ENCODE assay signal across 8 cellular contexts in genomic region chr12:120193286-120193685, GRCh38. TPM values are rescaled to one million over a fixed set of nuclear protein-coding genes. Genes with fewer than 3 reads are reported as not detected.
A peak's percentile ranks its signal among the peaks of the same experiment; 100 is the strongest.
DNase-seq lines count a peak whose midpoint lies in the region; ATAC-seq and TF ChIP-seq lines count a peak whose summit lies in the region.
"Not testable (repeated sequence)": the region's sequence is repeated elsewhere in the genome, so short reads cannot be mapped to it uniquely, and the experiment has no call there.

No MANE protein-coding gene starts in this region.

- H3K27ac Mint-ChIP-seq in CD4-positive, CD25-positive, alpha-beta regulatory T cell = peak overlapping the region in 1 of 3 donors; percentile 87
- H3K27ac Mint-ChIP-seq in activated naive CD4-positive, alpha-beta T cell treated with anti-CD3 and anti-CD28 coated beads for 36 hours; nephron progenitor cell: not testable (repeated sequence)
- H3K27ac Mint-ChIP-seq in stimulated activated naive B cell treated with anti-CD40 and anti-IgM and Interleukin-4, amounts not matched to agents 10 μg/mL and 1 μg/mL and 100 μg/mL, for 72 hours = peak overlapping the region; percentile 96

- H3K27me3 ChIP-seq in CD4-positive, CD25-positive, alpha-beta regulatory T cell (ENCODE audit: control insufficient read depth, insufficient read depth, low read length); HUES6 (ENCODE audit: control insufficient read depth, insufficient read depth, low read length); duodenal mucosa (ENCODE audit: control insufficient read depth in 1 of 2, insufficient read depth in 2 of 2, low read length in 2 of 2); iPS-15b (ENCODE audit: control insufficient read depth, insufficient read depth, low read length): not testable (repeated sequence)

- H3K4me1 ChIP-seq in CD4-positive, CD25-positive, alpha-beta regulatory T cell (ENCODE audit: control insufficient read depth, insufficient read depth, low read length, poor library complexity, severe bottlenecking) = peaks cover 32% of the 10 kb centered on the region
- not testable (repeated sequence) for H3K4me1 ChIP-seq in HUES6 (ENCODE audit: control insufficient read depth, insufficient read depth, low read length); iPS-15b (ENCODE audit: control insufficient read depth, insufficient read depth, low read length)
- peaks cover 11 to 14% of the 10 kb centered on the region in 2 donors for H3K4me1 ChIP-seq in duodenal mucosa (ENCODE audit: control insufficient read depth in 1 of 2, insufficient read depth in 2 of 2, low read length in 2 of 2)

- H3K9me3 Mint-ChIP-seq in CD4-positive, CD25-positive, alpha-beta regulatory T cell; activated naive CD4-positive, alpha-beta T cell treated with anti-CD3 and anti-CD28 coated beads for 36 hours; nephron progenitor cell; stimulated activated naive B cell treated with anti-CD40 and anti-IgM and Interleukin-4, amounts not matched to agents 10 μg/mL and 1 μg/mL and 100 μg/mL, for 72 hours: not testable (repeated sequence)

- peak overlapping the region; percentile 83 for H3K4me3 ChIP-seq in CD4-positive, CD25-positive, alpha-beta regulatory T cell (ENCODE audit: low read depth, low read length)
- H3K4me3 ChIP-seq in HUES6 (ENCODE audit: low read depth, low read length) (peak overlapping the region; percentile 97), SK-N-MC (peak overlapping the region; percentile 96), duodenal mucosa (ENCODE audit: low read depth in 1 of 2, low read length in 2 of 2) (peak overlapping the region; percentile 86 to 92), iPS-15b (ENCODE audit: low read depth, low read length) (peak overlapping the region; percentile 74)

- not testable (repeated sequence) for H3K9me3 ChIP-seq in CD4-positive, CD25-positive, alpha-beta regulatory T cell (ENCODE audit: control insufficient read depth in 2 of 2, low read length in 2 of 2); HUES6 (ENCODE audit: control insufficient read depth, insufficient read depth, low read depth, low read length); SK-N-MC (ENCODE audit: low read depth, low read length); duodenal mucosa (ENCODE audit: control insufficient read depth in 1 of 2, low read length in 2 of 2); iPS-15b (ENCODE audit: control insufficient read depth, insufficient read depth, low read length)

- peaks cover 50% of the 10 kb centered on the region for H3K36me3 ChIP-seq in CD4-positive, CD25-positive, alpha-beta regulatory T cell (ENCODE audit: control insufficient read depth, insufficient read depth, low read length)
- H3K36me3 ChIP-seq in HUES6 (ENCODE audit: control insufficient read depth, insufficient read depth, low read length) (peaks cover 57% of the 10 kb centered on the region), SK-N-MC (ENCODE audit: insufficient read depth, low read length) (peaks cover 56% of the 10 kb centered on the region), duodenal mucosa (ENCODE audit: control insufficient read depth in 1 of 2, insufficient read depth in 2 of 2, low read length in 2 of 2) (peaks cover 11 to 39% of the 10 kb centered on the region in 2 donors), iPS-15b (ENCODE audit: control insufficient read depth, insufficient read depth, low read length) (peaks cover 37% of the 10 kb centered on the region)

- not testable (repeated sequence) for H3K27me3 Mint-ChIP-seq in CD4-positive, CD25-positive, alpha-beta regulatory T cell; activated naive CD4-positive, alpha-beta T cell treated with anti-CD3 and anti-CD28 coated beads for 36 hours (ENCODE audit: low read depth); nephron progenitor cell (ENCODE audit: low read depth, poor library complexity); stimulated activated naive B cell treated with anti-CD40 and anti-IgM and Interleukin-4, amounts not matched to agents 10 μg/mL and 1 μg/mL and 100 μg/mL, for 72 hours

- intact Hi-C loops in activated naive CD4-positive, alpha-beta T cell treated with anti-CD3 and anti-CD28 coated beads for 36 hours (cut with micrococcal nuclease) = not testable (repeated sequence)

- peak overlapping the region; percentile 5 for H3K27ac ChIP-seq in CD4-positive, CD25-positive, alpha-beta regulatory T cell (ENCODE audit: insufficient read depth, low read length, poor library complexity, severe bottlenecking)
- H3K27ac ChIP-seq in HUES6 (ENCODE audit: low read depth, low read length); SK-N-MC; duodenal mucosa (ENCODE audit: low read depth, low read length): not testable (repeated sequence)

- not testable (repeated sequence) for TF ChIP-seq CTCF in nephron progenitor cell (IDR thresholded peaks at IDR 0.05)

- H3K9ac ChIP-seq in HUES6 (ENCODE audit: low read length); duodenal mucosa (ENCODE audit: low read depth in 1 of 2, low read length in 2 of 2): not testable (repeated sequence)
- peak overlapping the region; percentile 90 for H3K9ac ChIP-seq in SK-N-MC (ENCODE audit: insufficient read length)
- peak overlapping the region; percentile 96 for H3K9ac ChIP-seq in iPS-15b (ENCODE audit: low read depth, low read length)

- H3K36me3 Mint-ChIP-seq in CD4-positive, CD25-positive, alpha-beta regulatory T cell = peaks cover 13% of the 10 kb centered on the region
- peaks cover 33% of the 10 kb centered on the region for H3K36me3 Mint-ChIP-seq in activated naive CD4-positive, alpha-beta T cell treated with anti-CD3 and anti-CD28 coated beads for 36 hours (ENCODE audit: low read depth)
- H3K36me3 Mint-ChIP-seq in nephron progenitor cell (ENCODE audit: low read depth) = peaks cover 40% of the 10 kb centered on the region
- peaks cover 15 to 36% of the 10 kb centered on the region in 2 donors for H3K36me3 Mint-ChIP-seq in stimulated activated naive B cell treated with anti-CD40 and anti-IgM and Interleukin-4, amounts not matched to agents 10 μg/mL and 1 μg/mL and 100 μg/mL, for 72 hours

- DNase-seq in CD4-positive, CD25-positive, alpha-beta regulatory T cell; SK-N-MC (ENCODE audit: low read depth, low spot score); activated naive CD4-positive, alpha-beta T cell treated with anti-CD3 and anti-CD28 coated beads for 36 hours; nephron progenitor cell; stimulated activated naive B cell treated with anti-CD40 and anti-IgM and Interleukin-4, amounts not matched to agents 10 μg/mL and 1 μg/mL and 100 μg/mL, for 72 hours: not testable (repeated sequence)

- ATAC-seq in CD4-positive, CD25-positive, alpha-beta regulatory T cell (ENCODE audit: low read depth in 2 of 2); stimulated activated naive B cell treated with anti-CD40 and anti-IgM and Interleukin-4, amounts not matched to agents 10 μg/mL and 1 μg/mL and 100 μg/mL, for 72 hours (replicated peaks): not testable (repeated sequence)

- CTCF ChIA-PET in activated naive CD4-positive, alpha-beta T cell treated with anti-CD3 and anti-CD28 coated beads for 36 hours (lab: Charles Lee) = interaction anchor here (0.7 kb wide), 1 partner anchor 8 kb away, joined by 3 read pairs; no protein-coding TSS in a partner anchor

- peak overlapping the region; percentile 83 to 94 (median 90) for H3K4me3 Mint-ChIP-seq in CD4-positive, CD25-positive, alpha-beta regulatory T cell
- H3K4me3 Mint-ChIP-seq in activated naive CD4-positive, alpha-beta T cell treated with anti-CD3 and anti-CD28 coated beads for 36 hours = peak overlapping the region; percentile 86
- peak overlapping the region; percentile 90 for H3K4me3 Mint-ChIP-seq in nephron progenitor cell
- H3K4me3 Mint-ChIP-seq in stimulated activated naive B cell treated with anti-CD40 and anti-IgM and Interleukin-4, amounts not matched to agents 10 μg/mL and 1 μg/mL and 100 μg/mL, for 72 hours = peak overlapping the region; percentile 41 to 85

- peaks cover 16 to 38% (median 24%) of the 10 kb centered on the region in 4 donors for H3K4me1 Mint-ChIP-seq in CD4-positive, CD25-positive, alpha-beta regulatory T cell
- peaks cover 49% of the 10 kb centered on the region for H3K4me1 Mint-ChIP-seq in activated naive CD4-positive, alpha-beta T cell treated with anti-CD3 and anti-CD28 coated beads for 36 hours (ENCODE audit: low read depth)
- peaks cover 29% of the 10 kb centered on the region for H3K4me1 Mint-ChIP-seq in nephron progenitor cell
- H3K4me1 Mint-ChIP-seq in stimulated activated naive B cell treated with anti-CD40 and anti-IgM and Interleukin-4, amounts not matched to agents 10 μg/mL and 1 μg/mL and 100 μg/mL, for 72 hours = peaks cover 22 to 38% of the 10 kb centered on the region in 2 donors

RNA-seq across cellular contexts. Expression of gene GCN1, which starts 1.2 kb away (rescaled TPM):
- total RNA-seq in CD4-positive, CD25-positive, alpha-beta regulatory T cell = 115 TPM
- 10 to 100 TPM; 17.0 to 27.5 (median 20.9) TPM for polyA plus RNA-seq in CD4-positive, CD25-positive, alpha-beta regulatory T cell
- 100 to 1,000 TPM; 122 to 128 TPM for total RNA-seq in activated naive CD4-positive, alpha-beta T cell treated with anti-CD3 and anti-CD28 coated beads for 36 hours

RNA-seq across cellular contexts. Expression of gene RPLP0, which starts 7.6 kb away (rescaled TPM):
- total RNA-seq in CD4-positive, CD25-positive, alpha-beta regulatory T cell = 1,127 TPM
- polyA plus RNA-seq in CD4-positive, CD25-positive, alpha-beta regulatory T cell = 1,000 to 10,000 TPM in 3 of 4 donors, 100 to 1,000 TPM in 1; 998 to 1,871 (median 1,438) TPM
- 1,000 to 10,000 TPM; 5,065 to 5,278 TPM for total RNA-seq in activated naive CD4-positive, alpha-beta T cell treated with anti-CD3 and anti-CD28 coated beads for 36 hours
